In genomic region chr16:23962001-23962400, GRCh38 we compare ENCODE assay signal across 17 cellular contexts.
DNase-seq lines count a peak whose midpoint lies in the region; TF ChIP-seq lines count a peak whose summit lies in the region.
"Had no signal": no experiment of that assay in that cellular context is flagged by ENCODE, and none has a peak within 500 bp of the region (broad histone marks: within the 10 kb centered on the region; RNA-seq: fewer than 3 reads in every experiment).

No MANE protein-coding gene starts in this region.

- no peak for DNase-seq in CD14-positive monocyte (ENCODE audit: low spot score)
- peak; percentile 75 for DNase-seq in T-helper 2 cell treated with Interferon-gamma antibody and Interleukin-4, amounts not matched to agents 5 μg/mL and 100 μg/mL, for 36 hours (ENCODE audit: low spot score)
- peak; percentile 64 for DNase-seq in activated naive CD8-positive, alpha-beta T cell treated with anti-CD3 and anti-CD28 coated beads for 36 hours
- peak; percentile 45 to 49 for DNase-seq in stimulated activated CD4-positive, alpha-beta T cell treated with anti-CD3 and anti-CD28 coated beads, Interleukin-2, amount 100 ng/mL, for 48 hours
- no peak for DNase-seq in occipital lobe (lab: John Stamatoyannopoulos, UW)
- DNase-seq in MV-4-11 (lab: John Stamatoyannopoulos, UW), result no peak
- no peak for DNase-seq in NCI-H1092 treated with DMSO at 0.1 percent for 48 hours (lab: John Stamatoyannopoulos, UW)
- no peak for DNase-seq in NCI-H2107 treated with DMSO at 0.1 percent for 48 hours (lab: John Stamatoyannopoulos, UW; ENCODE audit: unreplicated experiment)
- DNase-seq: AML-193, Calu3, hippocampal formation, mesendoderm, NCI-H1105, NCI-H2171, Peyer's patch, psoas muscle, transverse colon had no signal

- H3K4me3 Mint-ChIP-seq in CD14-positive monocyte, result no peak overlapping the region
- H3K4me3 Mint-ChIP-seq in T-helper 2 cell treated with Interferon-gamma antibody and Interleukin-4, amounts not matched to agents 5 μg/mL and 100 μg/mL, for 36 hours, result no peak overlapping the region
- H3K4me3 Mint-ChIP-seq in activated naive CD8-positive, alpha-beta T cell treated with anti-CD3 and anti-CD28 coated beads for 36 hours, result no peak overlapping the region

- TF ChIP-seq CTCF in CD14-positive monocyte (IDR thresholded peaks at IDR 0.05), result no peak

- H3K27ac Mint-ChIP-seq in CD14-positive monocyte, result peak overlapping the region in 5 of 7 donors; percentile 2 to 36 (median 11)
- H3K27ac Mint-ChIP-seq in T-helper 2 cell treated with Interferon-gamma antibody and Interleukin-4, amounts not matched to agents 5 μg/mL and 100 μg/mL, for 36 hours, result no peak overlapping the region
- peak overlapping the region; percentile 95 for H3K27ac Mint-ChIP-seq in activated naive CD8-positive, alpha-beta T cell treated with anti-CD3 and anti-CD28 coated beads for 36 hours

- peaks cover 0 to 2% (median 1%) of the 10 kb centered on the region in 3 donors for H3K27me3 Mint-ChIP-seq in CD14-positive monocyte (ENCODE audit: low read depth in 3 of 3)
- H3K27me3 Mint-ChIP-seq in T-helper 2 cell treated with Interferon-gamma antibody and Interleukin-4, amounts not matched to agents 5 μg/mL and 100 μg/mL, for 36 hours (ENCODE audit: low read depth), result no peaks in the 10 kb centered on the region
- no peaks in the 10 kb centered on the region for H3K27me3 Mint-ChIP-seq in activated naive CD8-positive, alpha-beta T cell treated with anti-CD3 and anti-CD28 coated beads for 36 hours

- no peaks in the 10 kb centered on the region for H3K9me3 Mint-ChIP-seq in CD14-positive monocyte
- H3K9me3 Mint-ChIP-seq in T-helper 2 cell treated with Interferon-gamma antibody and Interleukin-4, amounts not matched to agents 5 μg/mL and 100 μg/mL, for 36 hours, result no peaks in the 10 kb centered on the region
- H3K9me3 Mint-ChIP-seq in activated naive CD8-positive, alpha-beta T cell treated with anti-CD3 and anti-CD28 coated beads for 36 hours, result no peaks in the 10 kb centered on the region

- H3K4me1 Mint-ChIP-seq in CD14-positive monocyte, result peaks cover 53% of the 10 kb centered on the region
- peaks cover 34% of the 10 kb centered on the region for H3K4me1 Mint-ChIP-seq in T-helper 2 cell treated with Interferon-gamma antibody and Interleukin-4, amounts not matched to agents 5 μg/mL and 100 μg/mL, for 36 hours (ENCODE audit: low read depth)
- H3K4me1 Mint-ChIP-seq in activated naive CD8-positive, alpha-beta T cell treated with anti-CD3 and anti-CD28 coated beads for 36 hours, result peaks cover 72% of the 10 kb centered on the region

- peaks cover 30 to 54% of the 10 kb centered on the region in 2 donors for H3K36me3 Mint-ChIP-seq in CD14-positive monocyte
- peaks cover 15% of the 10 kb centered on the region for H3K36me3 Mint-ChIP-seq in T-helper 2 cell treated with Interferon-gamma antibody and Interleukin-4, amounts not matched to agents 5 μg/mL and 100 μg/mL, for 36 hours (ENCODE audit: low read depth)
- H3K36me3 Mint-ChIP-seq in activated naive CD8-positive, alpha-beta T cell treated with anti-CD3 and anti-CD28 coated beads for 36 hours, result peaks cover 45% of the 10 kb centered on the region

- intact Hi-C loops in CD14-positive monocyte (cut with micrococcal nuclease), result no loop called here

Comparison
In these comparisons a context has a peak if more than half of its experiments do, and no peak if none do; other contexts are left out.
1. DNase-seq: peak in T-helper 2 cell treated with Interferon-gamma antibody and Interleukin-4, amounts not matched to agents 5 μg/mL and 100 μg/mL, for 36 hours (single experiment), activated naive CD8-positive, alpha-beta T cell treated with anti-CD3 and anti-CD28 coated beads for 36 hours (single experiment) and stimulated activated CD4-positive, alpha-beta T cell treated with anti-CD3 and anti-CD28 coated beads, Interleukin-2, amount 100 ng/mL, for 48 hours (2 of 2); none in CD14-positive monocyte (single experiment), occipital lobe (single experiment), MV-4-11 (single experiment), NCI-H1092 treated with DMSO at 0.1 percent for 48 hours (single experiment) and NCI-H2107 treated with DMSO at 0.1 percent for 48 hours (single experiment).